ENCODE assay signal across 9 cellular contexts in the genomic region with DNA sequence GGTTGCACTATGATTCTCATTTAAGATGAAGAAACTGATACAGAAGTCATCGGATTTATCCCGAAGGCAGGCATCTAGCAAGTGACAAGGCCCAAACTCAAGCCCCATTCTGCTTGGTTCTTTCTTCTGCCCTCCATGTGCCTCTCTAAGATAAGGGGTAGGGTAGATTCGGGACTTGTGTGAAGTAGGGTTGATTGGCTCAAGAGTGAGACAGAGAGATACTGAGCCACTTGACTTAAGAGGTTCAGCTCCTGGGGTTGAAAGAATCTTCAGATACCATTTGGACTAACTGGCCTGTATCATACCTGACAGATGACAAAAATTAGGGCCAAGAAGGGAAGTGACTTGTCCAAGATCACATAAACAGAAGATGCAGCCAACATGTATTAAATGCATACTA. TPM values are rescaled to one million over a fixed set of nuclear protein-coding genes. Genes with fewer than 3 reads are reported as not detected.
DNase-seq lines count a peak whose midpoint lies in the region; ATAC-seq and TF ChIP-seq lines count a peak whose summit lies in the region.
"Had no signal": no experiment of that assay in that cellular context is flagged by ENCODE, and none has a peak within 500 bp of the region (broad histone marks: within the 10 kb centered on the region; RNA-seq: fewer than 3 reads in every experiment).

No MANE protein-coding gene starts in this region.

- H2AFZ ChIP-seq in DND-41 (ENCODE audit: low read depth, low read length) = peak overlapping the region; percentile 84; the same call in 1 of the 2 replicates
- no peak overlapping the region for H2AFZ ChIP-seq in PC-3 (ENCODE audit: low read length)

- H3K27ac ChIP-seq in DND-41 (ENCODE audit: low read length) (peak overlapping the region; percentile 76), PC-3 (ENCODE audit: low read length) (no peak overlapping the region), ovary (no peak overlapping the region)

- H3K27me3 ChIP-seq in DND-41 (ENCODE audit: insufficient read depth, low read length, poor library complexity) (no peaks in the 10 kb centered on the region), PC-3 (ENCODE audit: low read length) (no peaks in the 10 kb centered on the region), ovary (no peaks in the 10 kb centered on the region)

- no peak for ATAC-seq in DND-41 (ENCODE audit: insufficient read depth, low read depth)
- no peak for ATAC-seq in PC-3
- ATAC-seq in HG02981 (IDR thresholded peaks at IDR 0.05; ENCODE audit: unreplicated experiment) = no peak
- ATAC-seq in GM19455 (IDR thresholded peaks at IDR 0.05; ENCODE audit: unreplicated experiment) = no peak

- peak overlapping the region; percentile 78 to 90; a peak in 3 of 4 replicates for H3K4me3 ChIP-seq in DND-41 (ENCODE audit: low read depth in 1 of 2, low read length in 2 of 2)
- H3K4me3 ChIP-seq in PC-3 (ENCODE audit: low read length) = peak overlapping the region; percentile 96
- H3K4me3 ChIP-seq in epithelial cell of esophagus (ENCODE audit: low read length) = peak overlapping the region; percentile 66
- H3K4me3 ChIP-seq in ovary = peak overlapping the region; percentile 94

- POLR2A ChIA-PET in PC-3 (lab: Charles Lee; ENCODE audit: unreplicated experiment) = interaction anchor here (0.6 to 0.7 kb wide), 3 partner anchors 125 to 237 kb away, joined by 3 to 11 read pairs (median 5); no protein-coding TSS in a partner anchor

- CTCF ChIA-PET in PC-3 (lab: Charles Lee) = interaction anchor here (0.6 to 0.7 kb wide), 2 partner anchors 21 to 31 kb away, joined by 3 read pairs; a partner anchor contains a TSS

- H3K4me1 ChIP-seq in DND-41 (ENCODE audit: insufficient read depth, low read length) (peaks cover 26% of the 10 kb centered on the region), PC-3 (ENCODE audit: insufficient read depth, low read length) (peaks cover 37% of the 10 kb centered on the region), ovary (ENCODE audit: insufficient read depth) (peaks cover 2% of the 10 kb centered on the region)

- intact Hi-C loops in PC-3 (cut with micrococcal nuclease) (no loop called here), ovary (cut with DNase I) (no loop called here)

- TF ChIP-seq CTCF in DND-41 (IDR thresholded peaks at IDR 0.05; ENCODE audit: borderline replicate concordance, extremely low read depth, low read length, poor library complexity, severe bottlenecking) = no peak
- no peak for TF ChIP-seq CTCF in PC-3 (conservative IDR thresholded peaks at IDR 0.05; ENCODE audit: low read depth, low read length)
- no peak for TF ChIP-seq CTCF in epithelial cell of esophagus (IDR thresholded peaks at IDR 0.05; ENCODE audit: insufficient read depth, low read depth, low read length, missing control alignments)
- no peak for TF ChIP-seq CTCF in ovary (IDR thresholded peaks at IDR 0.05)

- H3K9ac ChIP-seq in DND-41 (ENCODE audit: low read depth, low read length) (peak overlapping the region; percentile 90), PC-3 (ENCODE audit: low read length) (peak overlapping the region; percentile 99)

- no peaks in the 10 kb centered on the region for H3F3A ChIP-seq in PC-3 (ENCODE audit: low read length, unreplicated experiment)

- H3K9me3 ChIP-seq in DND-41 (ENCODE audit: insufficient read depth, low read length, severe bottlenecking) = no peaks in the 10 kb centered on the region
- H3K9me3 ChIP-seq in PC-3 (ENCODE audit: low read length) = no peaks in the 10 kb centered on the region
- H3K9me3 ChIP-seq in ovary = no peaks in the 10 kb centered on the region

- peak overlapping the region; percentile 93 for H3K4me2 ChIP-seq in DND-41 (ENCODE audit: insufficient read depth, low read length)
- peak overlapping the region; percentile 93 for H3K4me2 ChIP-seq in PC-3 (ENCODE audit: low read length)

- no peak for TF ChIP-seq EP300 in ovary (IDR thresholded peaks at IDR 0.05)

- no peak for DNase-seq in DND-41
- DNase-seq in PC-3 = no peak
- DNase-seq in epithelial cell of esophagus (ENCODE audit: low read depth) = no peak
- DNase-seq in ovary = no peak
- DNase-seq in NCI-H187 (lab: John Stamatoyannopoulos, UW) = no peak
- no peak for DNase-seq in H4 (ENCODE audit: low spot score)
- DNase-seq: stimulated activated CD4-positive, alpha-beta T cell treated with anti-CD3 and anti-CD28 coated beads, Interleukin-4, amount 100 ng/mL, for 4 hours had no signal

- 76 to 79% (median 78%) methylated on average over 3 of the region's 3 CpGs for WGBS in ovary, 3 donors

- TF ChIP-seq POLR2A in ovary (IDR thresholded peaks at IDR 0.05) = no peak

- no TSS peak for BruUV-seq in PC-3 (replicated peaks; lab: Mats Ljungman, UMichigan)

- H3K79me2 ChIP-seq in DND-41 (ENCODE audit: insufficient read depth, low read length) = peaks cover 27% of the 10 kb centered on the region
- H3K79me2 ChIP-seq in PC-3 (ENCODE audit: low read length) = peaks cover 26% of the 10 kb centered on the region

- no peaks in the 10 kb centered on the region for H3K9me2 ChIP-seq in PC-3 (replicated peaks; ENCODE audit: low read length)

- H3K36me3 ChIP-seq in DND-41 (ENCODE audit: insufficient read depth, low read length) (peaks cover 18% of the 10 kb centered on the region), PC-3 (ENCODE audit: low read depth, low read length) (peaks cover 10% of the 10 kb centered on the region), ovary (no peaks in the 10 kb centered on the region)

- H4K20me1 ChIP-seq in DND-41 (ENCODE audit: insufficient read depth, low read length) (no peaks in the 10 kb centered on the region), PC-3 (ENCODE audit: low read length) (no peaks in the 10 kb centered on the region)

RNA-seq across cellular contexts. Expression of a gene that starts 0.9 kb away (rescaled TPM):
- total RNA-seq in PC-3 (2014; rRNA removed) (21.1 and 24.6 TPM in 2 replicates), ovary (10 to 100 TPM in 6 of 7 donors, 1 to 10 TPM in 1; 8.9 to 23.6 (median 17.8) TPM)
- polyA plus RNA-seq in ovary = 10 to 100 TPM in 1 of 2 donors, 1 to 10 TPM in 1; 8.3 to 20.8 TPM
- total RNA-seq in H4 (2014; rRNA removed; shearing (Covaris generic)) = 6.2 and 16.5 TPM in 2 replicates

RNA-seq across cellular contexts. Expression of a gene that starts 31.7 kb away (rescaled TPM):
- total RNA-seq in PC-3 (2014; rRNA removed) (7.8 and 18.7 TPM in 2 replicates), ovary (10 to 100 TPM in 6 of 7 donors, 1 to 10 TPM in 1; 6.6 to 19.7 (median 15.2) TPM)
- 10 to 100 TPM in 1 of 2 donors, 1 to 10 TPM in 1; 9.6 to 22.2 TPM for polyA plus RNA-seq in ovary
- 0.35 and 1.2 TPM in 2 replicates for total RNA-seq in H4 (2014; rRNA removed; shearing (Covaris generic))
